ENCODE assay signal across 27 cellular contexts in the genomic region with DNA sequence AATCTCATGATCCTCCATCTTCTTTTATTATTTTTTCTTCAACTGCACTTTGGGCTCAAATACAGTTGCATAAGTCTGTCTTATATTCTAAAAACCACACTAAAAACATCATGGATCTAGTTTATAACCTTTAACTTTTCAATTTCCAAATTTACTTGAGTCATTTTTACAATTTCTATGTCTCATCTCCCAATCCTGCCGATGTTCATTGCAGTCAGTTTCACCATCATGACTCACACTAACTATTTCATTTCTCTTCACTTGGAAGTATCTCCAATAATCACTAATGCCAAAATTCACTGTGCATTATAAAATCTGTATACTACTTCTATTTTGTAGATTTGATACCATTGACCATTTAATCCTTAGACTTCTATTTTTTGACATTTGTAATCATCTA.
A peak's percentile ranks its signal among the peaks of the same experiment; 100 is the strongest.
DNase-seq lines count a peak whose midpoint lies in the region; TF ChIP-seq lines count a peak whose summit lies in the region.
"Had no signal": no experiment of that assay in that cellular context is flagged by ENCODE, and none has a peak within 500 bp of the region (broad histone marks: within the 10 kb centered on the region; RNA-seq: fewer than 3 reads in every experiment).

No MANE protein-coding gene starts in this region.

- peaks cover 6% of the 10 kb centered on the region for H3K9me3 Mint-ChIP-seq in MCF 10A (ENCODE audit: unreplicated experiment)
- peaks cover 1% of the 10 kb centered on the region for H3K9me3 Mint-ChIP-seq in glutamatergic neuron (ENCODE audit: unreplicated experiment)

- peaks cover 5% of the 10 kb centered on the region for H3K36me3 Mint-ChIP-seq in MCF 10A (ENCODE audit: insufficient read depth, unreplicated experiment)
- no peaks in the 10 kb centered on the region for H3K36me3 Mint-ChIP-seq in glutamatergic neuron (ENCODE audit: unreplicated experiment)
- H3K36me3 Mint-ChIP-seq: naive thymus-derived CD8-positive, alpha-beta T cell had no signal

- no peak for TF ChIP-seq EP300 in ovary (IDR thresholded peaks at IDR 0.05)

- H3K9me3 ChIP-seq in breast epithelium (no peaks in the 10 kb centered on the region), ovary (no peaks in the 10 kb centered on the region)
- H3K9me3 ChIP-seq: vagina had no signal

- H3K4me3 Mint-ChIP-seq in MCF 10A (ENCODE audit: unreplicated experiment) (no peak overlapping the region), glutamatergic neuron (ENCODE audit: unreplicated experiment) (no peak overlapping the region)
- H3K4me3 Mint-ChIP-seq: activated naive CD4-positive, alpha-beta T cell treated with anti-CD3 and anti-CD28 coated beads for 36 hours; activated T-cell treated with anti-CD3 and anti-CD28 coated beads, Interleukin-2, amount 50 U/mL, for 24 hours; naive thymus-derived CD8-positive, alpha-beta T cell had no signal

- H3K4me3 ChIP-seq in breast epithelium (no peak overlapping the region), ovary (no peak overlapping the region)
- H3K4me3 ChIP-seq: GM12878, suprapubic skin, vagina had no signal

- WGBS in ovary, 3 donors: 84 to 93% (median 88%) methylated on average over 1 of the region's 1 CpG

- H3K27me3 Mint-ChIP-seq in MCF 10A (ENCODE audit: insufficient read depth, unreplicated experiment): no peaks in the 10 kb centered on the region
- H3K27me3 Mint-ChIP-seq in glutamatergic neuron (ENCODE audit: unreplicated experiment): no peaks in the 10 kb centered on the region
- H3K27me3 Mint-ChIP-seq: activated T-cell treated with anti-CD3 and anti-CD28 coated beads, Interleukin-2, amount 50 U/mL, for 24 hours; naive thymus-derived CD8-positive, alpha-beta T cell had no signal

- H3K27ac ChIP-seq in breast epithelium (no peak overlapping the region), ovary (no peak overlapping the region)
- H3K27ac ChIP-seq: KMS-11, suprapubic skin, vagina had no signal

- POLR2A ChIA-PET in MCF 10A (lab: Yijun Ruan, JAX): interaction anchor here (0.6 to 1.1 kb wide), 5 partner anchors 19 to 400 kb away, joined by 3 to 5 read pairs (median 3); no protein-coding TSS in a partner anchor

- H3K27me3 ChIP-seq in breast epithelium (no peaks in the 10 kb centered on the region), ovary (no peaks in the 10 kb centered on the region)
- H3K27me3 ChIP-seq: suprapubic skin, vagina had no signal

- intact Hi-C loops in MCF 10A (cut with micrococcal nuclease): loop anchor here (10.0 kb wide), 1 partner anchor 383 kb away; no protein-coding TSS in a partner anchor
- intact Hi-C loops in breast epithelium (cut with DNase I; ENCODE audit: low total_unique reads): no loop called here
- intact Hi-C loops in ovary (cut with DNase I): no loop called here

- peak; percentile 75 for DNase-seq in MCF 10A (ENCODE audit: unreplicated experiment)
- DNase-seq in breast epithelium (ENCODE audit: low spot score in 2 of 2): no peak
- peak; percentile 42 for DNase-seq in amniotic epithelial cell (ENCODE audit: low read depth)
- DNase-seq in fibroblast of peridontal ligament (ENCODE audit: extremely low read depth): peak; percentile 86
- peak; percentile 3 for DNase-seq in stromal cell of bone marrow (ENCODE audit: low read depth)
- DNase-seq in ovary: no peak
- no peak for DNase-seq in glutamatergic neuron
- DNase-seq in NCI-H510A (lab: John Stamatoyannopoulos, UW): no peak
- DNase-seq: activated CD4-positive, CD25-positive, alpha-beta regulatory T cell treated with anti-CD3 and anti-CD28 coated beads, Interleukin-2, amount 50 U/mL, for 72 hours; activated naive CD4-positive, alpha-beta T cell treated with anti-CD3 and anti-CD28 coated beads for 36 hours; activated T-cell treated with anti-CD3 and anti-CD28 coated beads, Interleukin-2, amount 50 U/mL, for 24 hours; anterior cingulate cortex; DMS 273 treated with DMSO at 0.1 percent for 48 hours; effector memory CD4-positive, alpha-beta T cell; GDM1; kidney; naive thymus-derived CD8-positive, alpha-beta T cell; NCI-H1092 treated with DMSO at 0.1 percent for 48 hours; NCI-H2081 treated with DMSO at 0.1 percent for 48 hours; NCI-H510A treated with DMSO at 0.1 percent for 48 hours; right cardiac atrium; Right ventricle myocardium superior; SW 1271 had no signal

- H3K4me1 ChIP-seq in breast epithelium (no peaks in the 10 kb centered on the region), ovary (ENCODE audit: insufficient read depth) (no peaks in the 10 kb centered on the region)
- H3K4me1 ChIP-seq: suprapubic skin, vagina had no signal

- peak overlapping the region; percentile 92 for H3K27ac Mint-ChIP-seq in MCF 10A (ENCODE audit: low read depth, unreplicated experiment)
- no peak overlapping the region for H3K27ac Mint-ChIP-seq in glutamatergic neuron (ENCODE audit: unreplicated experiment)
- H3K27ac Mint-ChIP-seq: activated naive CD4-positive, alpha-beta T cell treated with anti-CD3 and anti-CD28 coated beads for 36 hours; activated T-cell treated with anti-CD3 and anti-CD28 coated beads, Interleukin-2, amount 50 U/mL, for 24 hours; naive thymus-derived CD8-positive, alpha-beta T cell had no signal

- BruUV-seq in MCF 10A (replicated peaks; lab: Mats Ljungman, UMichigan): TSS peak; percentile 78

- TF ChIP-seq POLR2A in breast epithelium (IDR thresholded peaks at IDR 0.05) (no peak), ovary (IDR thresholded peaks at IDR 0.05) (no peak)

- no peaks in the 10 kb centered on the region for H3K36me3 ChIP-seq in breast epithelium
- H3K36me3 ChIP-seq in ovary: no peaks in the 10 kb centered on the region
- H3K36me3 ChIP-seq: suprapubic skin, vagina had no signal

- CTCF ChIA-PET in MCF 10A (lab: Yijun Ruan, JAX): no interaction called here

- peaks cover 39% of the 10 kb centered on the region for H3K4me1 Mint-ChIP-seq in MCF 10A (ENCODE audit: insufficient read depth, unreplicated experiment)
- H3K4me1 Mint-ChIP-seq in glutamatergic neuron (ENCODE audit: low read depth, unreplicated experiment): no peaks in the 10 kb centered on the region
- H3K4me1 Mint-ChIP-seq: naive thymus-derived CD8-positive, alpha-beta T cell had no signal

- no peak for TF ChIP-seq CTCF in MCF 10A (IDR thresholded peaks at IDR 0.05; ENCODE audit: unreplicated experiment)
- no peak for TF ChIP-seq CTCF in breast epithelium (IDR thresholded peaks at IDR 0.05)
- no peak for TF ChIP-seq CTCF in ovary (IDR thresholded peaks at IDR 0.05)
- TF ChIP-seq CTCF in glutamatergic neuron (IDR thresholded peaks at IDR 0.05; ENCODE audit: partially characterized antibody, unreplicated experiment): no peak

Comparison
In these comparisons a context has a peak if more than half of its experiments do, and no peak if none do; other contexts are left out.
1. DNase-seq: peak in MCF 10A (single experiment), amniotic epithelial cell (single experiment), fibroblast of peridontal ligament (single experiment) and stromal cell of bone marrow (single experiment); none in breast epithelium (0 of 2), ovary (0 of 5), glutamatergic neuron (single experiment) and NCI-H510A (single experiment).